ENCODE assay signal across 1 cellular context in genomic region chr12:132156145-132156709, GRCh38.
TF ChIP-seq lines count a peak whose summit lies in the region.

No MANE protein-coding gene starts in this region.

TF ChIP-seq in GM12878, 131 proteins besides CTCF, POLR2A, EP300 and RAD21:
- TF ChIP-seq ESRRA (IDR thresholded peaks at IDR 0.05; ENCODE audit: low read length) (no peak), ZBTB11 (CRISPR knock-in tag; IDR thresholded peaks at IDR 0.05) (no peak), IRF4 (IDR thresholded peaks at IDR 0.05; ENCODE audit: low read depth, low read length) (no peak), ZNF207 (IDR thresholded peaks at IDR 0.05; ENCODE audit: borderline replicate concordance) (no peak), HDGF (IDR thresholded peaks at IDR 0.05) (peak; percentile 58; the same call in 1 of the 2 replicates), MEF2B (IDR thresholded peaks at IDR 0.05; ENCODE audit: partially characterized antibody, poor library complexity, severe bottlenecking) (no peak), MTA3 (IDR thresholded peaks at IDR 0.05; ENCODE audit: borderline replicate concordance, low read length) (0 out of 2 replicates have a peak, but pooled peaks have one; percentile 23), SMAD1 (IDR thresholded peaks at IDR 0.05; ENCODE audit: low read depth, partially characterized antibody) (no peak), PAX5 (IDR thresholded peaks at IDR 0.05; ENCODE audit: borderline replicate concordance, low read depth, low read length) (no peak)
